21 cellular contexts compared by ENCODE assay signal in the genomic region with DNA sequence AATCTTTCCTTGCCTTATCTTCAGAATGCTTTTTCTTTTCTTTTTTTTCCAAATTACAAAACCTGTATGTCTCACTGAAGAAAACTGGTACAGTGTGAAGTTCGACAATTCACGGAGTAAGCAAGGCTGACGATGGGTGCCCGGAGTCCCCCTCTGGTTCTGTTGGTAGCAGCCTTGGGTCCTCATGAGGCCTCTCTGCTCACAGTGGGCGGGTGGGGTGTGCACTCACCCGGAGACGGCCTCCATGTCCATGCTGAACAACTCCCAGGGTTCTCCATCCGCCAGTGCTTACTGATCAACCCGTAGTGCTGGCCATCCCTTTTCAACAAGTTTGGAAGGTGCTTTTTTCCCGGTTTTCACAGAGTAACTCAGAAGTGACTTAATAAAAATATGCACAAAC. TPM values are rescaled to one million over a fixed set of nuclear protein-coding genes. Genes with fewer than 3 reads are reported as not detected.
DNase-seq lines count a peak whose midpoint lies in the region; ATAC-seq and TF ChIP-seq lines count a peak whose summit lies in the region.
"Had no signal": no experiment of that assay in that cellular context is flagged by ENCODE, and none has a peak within 500 bp of the region (broad histone marks: within the 10 kb centered on the region; RNA-seq: fewer than 3 reads in every experiment).

No MANE protein-coding gene starts in this region.

- TF ChIP-seq CTCF in DOHH2 (IDR thresholded peaks at IDR 0.05; ENCODE audit: low read depth, low read length, poor library complexity, severe bottlenecking) (no peak), OCI-LY1 (IDR thresholded peaks at IDR 0.05; ENCODE audit: low read length) (no peak), prostate gland (IDR thresholded peaks at IDR 0.05) (no peak)

- H3K4me3 Mint-ChIP-seq in dendritic cell treated with granulocyte-macrophage colony-stimulating factor and Interleukin-4, amounts not matched to agents 40 ng/mL and 50 ng/mL, for 4 days: no peak overlapping the region
- no peak overlapping the region for H3K4me3 Mint-ChIP-seq in stimulated activated naive B cell treated with anti-CD40 and anti-IgM and Interleukin-4, amounts not matched to agents 10 μg/mL and 1 μg/mL and 100 μg/mL, for 72 hours
- H3K4me3 Mint-ChIP-seq: H9, T-cell had no signal

- H3K27me3 ChIP-seq in DOHH2 (ENCODE audit: control insufficient read depth, low read length) (no peaks in the 10 kb centered on the region), OCI-LY1 (ENCODE audit: insufficient read depth, low read length) (no peaks in the 10 kb centered on the region), prostate gland (replicated peaks; ENCODE audit: insufficient read depth) (no peaks in the 10 kb centered on the region)
- H3K27me3 ChIP-seq: Peyer's patch had no signal

- H3K4me3 ChIP-seq in DOHH2 (ENCODE audit: low read length) (peak overlapping the region; percentile 5), OCI-LY1 (ENCODE audit: low read depth, low read length, poor library complexity, severe bottlenecking) (no peak overlapping the region), prostate gland (no peak overlapping the region)
- H3K4me3 ChIP-seq: A549, Peyer's patch had no signal

- intact Hi-C loops in dendritic cell treated with granulocyte-macrophage colony-stimulating factor and Interleukin-4, amounts not matched to agents 40 ng/mL and 50 ng/mL, for 4 days (cut with micrococcal nuclease): no loop called here
- intact Hi-C loops in prostate gland (cut with DNase I): no loop called here

- H3K36me3 Mint-ChIP-seq in dendritic cell treated with granulocyte-macrophage colony-stimulating factor and Interleukin-4, amounts not matched to agents 40 ng/mL and 50 ng/mL, for 4 days (ENCODE audit: low read depth): peaks cover 13% of the 10 kb centered on the region
- H3K36me3 Mint-ChIP-seq in stimulated activated naive B cell treated with anti-CD40 and anti-IgM and Interleukin-4, amounts not matched to agents 10 μg/mL and 1 μg/mL and 100 μg/mL, for 72 hours: peaks cover 2 to 15% of the 10 kb centered on the region in 2 donors
- H3K36me3 Mint-ChIP-seq: T-cell had no signal

- H3K9ac ChIP-seq in OCI-LY1 (ENCODE audit: low read length): 0 out of 2 replicates have a peak overlapping the region, but pooled peaks have one; percentile 8
- H3K9ac ChIP-seq: SK-N-SH had no signal

- H3K4me2 ChIP-seq in DOHH2 (ENCODE audit: low read length) (peak overlapping the region; percentile 59), OCI-LY1 (ENCODE audit: low read length) (peak overlapping the region; percentile 11; the same call in 1 of the 2 replicates)
- H3K4me2 ChIP-seq: A549, SK-N-SH had no signal

- H2AFZ ChIP-seq in OCI-LY1 (ENCODE audit: low read length): no peak overlapping the region

- 88% methylated on average over 10 of the region's 10 CpGs for WGBS in prostate gland

- H3K9me2 ChIP-seq in DOHH2 (replicated peaks; ENCODE audit: control insufficient read depth, low read length): no peaks in the 10 kb centered on the region
- H3K9me2 ChIP-seq in OCI-LY1 (ENCODE audit: low read depth, low read length): no peaks in the 10 kb centered on the region
- H3K9me2 ChIP-seq: SK-N-SH had no signal

- H4K20me1 ChIP-seq in DOHH2 (ENCODE audit: control insufficient read depth, insufficient read depth, low read depth, low read length) (peaks cover 3% of the 10 kb centered on the region; the same call in 1 of the 2 replicates), OCI-LY1 (ENCODE audit: insufficient read depth, low read length) (no peaks in the 10 kb centered on the region)

- ATAC-seq in stimulated activated naive B cell treated with anti-CD40 and anti-IgM and Interleukin-4, amounts not matched to agents 10 μg/mL and 1 μg/mL and 100 μg/mL, for 72 hours (replicated peaks): no peak
- no peak for ATAC-seq in GM21619 (IDR thresholded peaks at IDR 0.05; ENCODE audit: unreplicated experiment)
- ATAC-seq in GM19035 (IDR thresholded peaks at IDR 0.05; ENCODE audit: unreplicated experiment): no peak
- ATAC-seq: Right ventricle myocardium inferior, T-cell had no signal

- no peak for TF ChIP-seq POLR2A in prostate gland (IDR thresholded peaks at IDR 0.05)

- peaks cover 92% of the 10 kb centered on the region for H3K36me3 ChIP-seq in DOHH2 (ENCODE audit: control insufficient read depth, low read length)
- H3K36me3 ChIP-seq in OCI-LY1 (ENCODE audit: insufficient read depth, low read length): peaks cover 60% of the 10 kb centered on the region
- H3K36me3 ChIP-seq in prostate gland: no peaks in the 10 kb centered on the region
- H3K36me3 ChIP-seq: Peyer's patch had no signal

- H3K79me2 ChIP-seq in DOHH2 (ENCODE audit: control insufficient read depth, low read length) (peaks cover 98% of the 10 kb centered on the region), OCI-LY1 (ENCODE audit: insufficient read depth, low read length) (peaks cover 7% of the 10 kb centered on the region; the same call in 1 of the 2 replicates)

- H3K4me1 ChIP-seq in DOHH2 (ENCODE audit: control insufficient read depth, low read length) (peaks cover 81% of the 10 kb centered on the region), OCI-LY1 (ENCODE audit: insufficient read depth, low read length, severe bottlenecking) (peaks cover 62% of the 10 kb centered on the region), prostate gland (replicated peaks) (no peaks in the 10 kb centered on the region)
- H3K4me1 ChIP-seq: Peyer's patch had no signal

- H3K27me3 Mint-ChIP-seq in dendritic cell treated with granulocyte-macrophage colony-stimulating factor and Interleukin-4, amounts not matched to agents 40 ng/mL and 50 ng/mL, for 4 days: no peaks in the 10 kb centered on the region
- no peaks in the 10 kb centered on the region for H3K27me3 Mint-ChIP-seq in stimulated activated naive B cell treated with anti-CD40 and anti-IgM and Interleukin-4, amounts not matched to agents 10 μg/mL and 1 μg/mL and 100 μg/mL, for 72 hours

- no peak for DNase-seq in stimulated activated naive B cell treated with anti-CD40 and anti-IgM and Interleukin-4, amounts not matched to agents 10 μg/mL and 1 μg/mL and 100 μg/mL, for 72 hours
- DNase-seq in prostate gland (ENCODE audit: low spot score): no peak
- DNase-seq: C1 segment of cervical spinal cord, DMS79 treated with DMSO at 0.1 percent for 48 hours, H9, NCI-H1417 treated with DMSO at 0.1 percent for 48 hours, NCI-H187 treated with DMSO at 0.1 percent for 48 hours, NCI-H345, NCI-H526, Peyer's patch, SK-N-SH, T-cell had no signal

- H3F3A ChIP-seq in DOHH2 (ENCODE audit: control insufficient read depth, insufficient read depth): peaks cover 14% of the 10 kb centered on the region
- H3F3A ChIP-seq in OCI-LY1 (ENCODE audit: insufficient read depth, low read length): no peaks in the 10 kb centered on the region

- peak overlapping the region; percentile 76 for H3K27ac Mint-ChIP-seq in dendritic cell treated with granulocyte-macrophage colony-stimulating factor and Interleukin-4, amounts not matched to agents 40 ng/mL and 50 ng/mL, for 4 days
- H3K27ac Mint-ChIP-seq in stimulated activated naive B cell treated with anti-CD40 and anti-IgM and Interleukin-4, amounts not matched to agents 10 μg/mL and 1 μg/mL and 100 μg/mL, for 72 hours: peak overlapping the region; percentile 26
- H3K27ac Mint-ChIP-seq: H9, T-cell had no signal

- H3K27ac ChIP-seq in DOHH2 (ENCODE audit: low read depth, low read length): peak overlapping the region; percentile 28
- peak overlapping the region; percentile 79 for H3K27ac ChIP-seq in OCI-LY1 (ENCODE audit: low read depth, low read length, poor library complexity, severe bottlenecking)
- H3K27ac ChIP-seq in prostate gland: no peak overlapping the region
- H3K27ac ChIP-seq: HL-60, Peyer's patch had no signal

- no peaks in the 10 kb centered on the region for H3K9me3 Mint-ChIP-seq in dendritic cell treated with granulocyte-macrophage colony-stimulating factor and Interleukin-4, amounts not matched to agents 40 ng/mL and 50 ng/mL, for 4 days
- H3K9me3 Mint-ChIP-seq in stimulated activated naive B cell treated with anti-CD40 and anti-IgM and Interleukin-4, amounts not matched to agents 10 μg/mL and 1 μg/mL and 100 μg/mL, for 72 hours: no peaks in the 10 kb centered on the region
- H3K9me3 Mint-ChIP-seq: H9, T-cell had no signal

- peaks cover 23% of the 10 kb centered on the region for H3K4me1 Mint-ChIP-seq in dendritic cell treated with granulocyte-macrophage colony-stimulating factor and Interleukin-4, amounts not matched to agents 40 ng/mL and 50 ng/mL, for 4 days (ENCODE audit: low read depth)
- H3K4me1 Mint-ChIP-seq in stimulated activated naive B cell treated with anti-CD40 and anti-IgM and Interleukin-4, amounts not matched to agents 10 μg/mL and 1 μg/mL and 100 μg/mL, for 72 hours: peaks cover 15 to 28% of the 10 kb centered on the region in 2 donors
- H3K4me1 Mint-ChIP-seq: T-cell had no signal

- H3K9me3 ChIP-seq in DOHH2 (ENCODE audit: control insufficient read depth, insufficient read depth, low read length): no peaks in the 10 kb centered on the region
- 0 out of 2 replicates have a peak, but pooled peaks cover under 1% of the 10 kb centered on the region for H3K9me3 ChIP-seq in OCI-LY1 (ENCODE audit: low read length)
- no peaks in the 10 kb centered on the region for H3K9me3 ChIP-seq in prostate gland
- H3K9me3 ChIP-seq: A549, Peyer's patch, SK-N-SH had no signal

RNA-seq across cellular contexts. Expression of a gene that starts 23.5 kb away (rescaled TPM):
- total RNA-seq in prostate gland: 10 to 100 TPM; 18.6 to 20.3 TPM
- total RNA-seq: G401 had no signal

Comparison
In these comparisons a context has a peak if more than half of its experiments do, and no peak if none do; other contexts are left out.
1. H3K27ac ChIP-seq: peak in DOHH2 (single experiment) and OCI-LY1 (single experiment); none in prostate gland (0 of 2).